ENCODE assay signal across 1 cellular context in genomic region chr3:100706365-100706764, GRCh38.
TF ChIP-seq lines count a peak whose summit lies in the region.

No MANE protein-coding gene starts in this region.

TF ChIP-seq in K562, 482 proteins besides CTCF, POLR2A, EP300 and RAD21:
- no peak for TF ChIP-seq L3MBTL2 (IDR thresholded peaks at IDR 0.05)
- no peak for TF ChIP-seq ZNF707 (CRISPR knock-in tag; conservative IDR thresholded peaks at IDR 0.05)
- TF ChIP-seq SNIP1 (IDR thresholded peaks at IDR 0.05; ENCODE audit: low read depth): no peak
- TF ChIP-seq MEIS2 (IDR thresholded peaks at IDR 0.05; ENCODE audit: partially characterized antibody): peak; percentile 35
- TF ChIP-seq PTTG1 (tag; IDR thresholded peaks at IDR 0.05; ENCODE audit: low read depth): no peak
